Comparison of ENCODE assay signal across 8 cellular contexts in genomic region chr1:165768513-165769394, GRCh38. TPM values are rescaled to one million over a fixed set of nuclear protein-coding genes. Genes with fewer than 3 reads are reported as not detected.
DNase-seq lines count a peak whose midpoint lies in the region; ATAC-seq and TF ChIP-seq lines count a peak whose summit lies in the region.

Gene TMCO1 (minus strand): TSS chr1:165768868. CDS start chr1:165768751, 117 bp downstream.

- peak within 1 kb of the TSS; percentile 99 for H3K27ac Mint-ChIP-seq in activated naive CD8-positive, alpha-beta T cell

- no peaks in the 10 kb centered on the region for H3K27me3 ChIP-seq in testis

- no peaks in the 10 kb centered on the region for H3K36me3 ChIP-seq in testis (ENCODE audit: low read depth, missing control alignments)

- TF ChIP-seq CTCF in omental fat pad (IDR thresholded peaks at IDR 0.05) (no peak), testis (IDR thresholded peaks at IDR 0.05) (peak in 1 of 3 experiments; percentile 5)

- ATAC-seq in HG02610 (IDR thresholded peaks at IDR 0.05; ENCODE audit: unreplicated experiment) (peak; percentile 99), omental fat pad (ENCODE audit: low FRiP score) (peak; percentile 98)

- peak within 1 kb of the TSS; percentile 72 to 74 for H3K4me3 ChIP-seq in testis

- no peaks in the 10 kb centered on the region for H3K9me3 Mint-ChIP-seq in activated naive CD8-positive, alpha-beta T cell (ENCODE audit: low read depth)

- DNase-seq in NCI-H1105 (lab: John Stamatoyannopoulos, UW) (peak; percentile 95), SKM-1 treated with dmso at 0.1 percent for 144 hours (lab: John Stamatoyannopoulos, UW; ENCODE audit: unreplicated experiment) (peak; percentile 100), glomerular visceral epithelial cell (ENCODE audit: extremely low spot score) (peak; percentile 98), omental fat pad (ENCODE audit: low spot score) (peak; percentile 94), testis (peak; percentile 99)

- peak within 1 kb of the TSS; percentile 100 for H3K4me3 Mint-ChIP-seq in activated naive CD8-positive, alpha-beta T cell

- peaks cover 5% of the 10 kb centered on the region for H3K4me1 ChIP-seq in testis

- H3K27ac ChIP-seq in testis, result peak within 1 kb of the TSS; percentile 72 to 85

- intact Hi-C loops in testis (cut with DNase I; ENCODE audit: low total_unique reads), result loop anchor here (10.0 kb wide), 1 partner anchor 134 kb away; the partner anchor contains the start of gene MGST3

- TF ChIP-seq POLR2A in GM10847 (IDR thresholded peaks at IDR 0.05; ENCODE audit: extremely low read depth, insufficient read length), result peak; percentile 76
- TF ChIP-seq POLR2A in testis (IDR thresholded peaks at IDR 0.05), result no peak

- peaks cover 34% of the 10 kb centered on the region for H3K36me3 Mint-ChIP-seq in activated naive CD8-positive, alpha-beta T cell

- WGBS in testis, 2 donors, result 1% methylated on average over 36 to 56 of the region's 56 CpGs

- H3K9me3 ChIP-seq in testis, result no peaks in the 10 kb centered on the region

- H3K4me1 Mint-ChIP-seq in activated naive CD8-positive, alpha-beta T cell (ENCODE audit: low read depth), result peaks cover 60% of the 10 kb centered on the region

- H3K27me3 Mint-ChIP-seq in activated naive CD8-positive, alpha-beta T cell, result no peaks in the 10 kb centered on the region

RNA-seq across cellular contexts. Expression of gene TMCO1, which starts in this region (rescaled TPM):
- 10 to 100 TPM; 50.8 to 62.5 (median 53.2) TPM for total RNA-seq in omental fat pad
- total RNA-seq in testis, result 100 to 1,000 TPM in 1 of 2 donors, 10 to 100 TPM in 1; 97.5 to 114 TPM
- 195 TPM for polyA plus RNA-seq in testis (ENCODE audit: insufficient read depth, low read depth, low replicate concordance)

Comparison
In these comparisons a context has a peak if more than half of its experiments do, and no peak if none do; other contexts are left out.
1. Peak in every context shown above with its lines: DNase-seq, ATAC-seq, H3K4me3 ChIP-seq and H3K27ac ChIP-seq.